9 cellular contexts compared by ENCODE assay signal in the genomic region with DNA sequence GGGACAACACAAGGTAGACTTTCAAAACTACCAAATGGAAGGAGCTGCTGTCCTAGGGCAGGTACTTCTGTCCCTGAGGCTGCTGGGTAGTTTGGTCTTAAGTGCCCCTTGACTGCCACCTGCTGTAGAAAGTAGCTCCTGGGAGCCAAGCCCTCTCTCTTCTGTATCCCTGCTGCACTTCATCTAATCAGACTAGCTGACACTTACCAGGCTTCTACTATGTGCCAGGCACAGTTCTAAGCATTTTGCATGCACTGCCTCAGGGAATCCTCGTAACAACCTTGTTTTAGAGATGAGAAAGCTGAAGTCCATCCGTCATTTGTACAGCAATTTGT. TPM values are rescaled to one million over a fixed set of nuclear protein-coding genes. Genes with fewer than 3 reads are reported as not detected.
A peak's percentile ranks its signal among the peaks of the same experiment; 100 is the strongest.
DNase-seq lines count a peak whose midpoint lies in the region; ATAC-seq and TF ChIP-seq lines count a peak whose summit lies in the region.
"Had no signal": no experiment of that assay in that cellular context is flagged by ENCODE, and none has a peak within 500 bp of the region (broad histone marks: within the 10 kb centered on the region; RNA-seq: fewer than 3 reads in every experiment).

No MANE protein-coding gene starts in this region.

- ATAC-seq in GM21447 (IDR thresholded peaks at IDR 0.05; ENCODE audit: unreplicated experiment) (no peak), GM18519 (IDR thresholded peaks at IDR 0.05; ENCODE audit: low FRiP score, unreplicated experiment) (no peak)

- H3K9ac ChIP-seq in Karpas-422 (ENCODE audit: low read length): no peak overlapping the region
- H3K9ac ChIP-seq: BLaER1 had no signal

- H3K27ac ChIP-seq in Karpas-422 (ENCODE audit: low read length) (no peak overlapping the region), prostate gland (no peak overlapping the region)
- H3K27ac ChIP-seq: BLaER1 had no signal

- peaks cover 25% of the 10 kb centered on the region for H3K36me3 Mint-ChIP-seq in endothelial cell (ENCODE audit: low read depth, unreplicated experiment)

- H3K4me1 ChIP-seq in Karpas-422 (ENCODE audit: low read length) (no peaks in the 10 kb centered on the region), prostate gland (replicated peaks) (no peaks in the 10 kb centered on the region)

- H3K9me3 Mint-ChIP-seq in endothelial cell (ENCODE audit: unreplicated experiment): no peaks in the 10 kb centered on the region

- no peak for TF ChIP-seq POLR2A in prostate gland (IDR thresholded peaks at IDR 0.05)

- H3K79me2 ChIP-seq in Karpas-422 (ENCODE audit: low read length): no peaks in the 10 kb centered on the region

- H3K4me3 ChIP-seq in Karpas-422 (ENCODE audit: low read length) (no peak overlapping the region), prostate gland (no peak overlapping the region)
- H3K4me3 ChIP-seq: BLaER1 had no signal

- H3K27me3 Mint-ChIP-seq in endothelial cell (ENCODE audit: unreplicated experiment): peaks cover 1% of the 10 kb centered on the region

- no peak overlapping the region for H2AFZ ChIP-seq in Karpas-422 (ENCODE audit: low read length)

- intact Hi-C loops in prostate gland (cut with DNase I): no loop called here

- H3K9me3 ChIP-seq in Karpas-422 (ENCODE audit: low read length) (no peaks in the 10 kb centered on the region), prostate gland (no peaks in the 10 kb centered on the region)
- H3K9me3 ChIP-seq: BLaER1 had no signal

- DNase-seq in DMS153 treated with DMSO at 0.1 percent for 48 hours (lab: John Stamatoyannopoulos, UW; ENCODE audit: unreplicated experiment): peak; percentile 25
- DNase-seq in DMS153 (lab: John Stamatoyannopoulos, UW): no peak
- peak; percentile 82 for DNase-seq in Karpas-422
- peak; percentile 7 for DNase-seq in T-helper 9 cell
- peak; percentile 27 for DNase-seq in endothelial cell (ENCODE audit: low spot score)
- peak; percentile 10 for DNase-seq in prostate gland (ENCODE audit: low spot score)

- H3K4me1 Mint-ChIP-seq in endothelial cell (ENCODE audit: unreplicated experiment): peaks cover 5% of the 10 kb centered on the region

- TF ChIP-seq CTCF in endothelial cell (IDR thresholded peaks at IDR 0.05; ENCODE audit: unreplicated experiment) (no peak), prostate gland (IDR thresholded peaks at IDR 0.05) (peak in 2 of 4 experiments; percentile 19 to 21)

- 89% methylated on average over 2 of the region's 2 CpGs for WGBS in prostate gland

- H3K27ac Mint-ChIP-seq in endothelial cell (ENCODE audit: unreplicated experiment): no peak overlapping the region

- H3K36me3 ChIP-seq in Karpas-422 (ENCODE audit: insufficient read depth, low read length): peaks cover 22% of the 10 kb centered on the region
- peaks cover 0 to 7% of the 10 kb centered on the region in 2 donors for H3K36me3 ChIP-seq in prostate gland

- peaks cover 4% of the 10 kb centered on the region; the same call in 1 of the 2 replicates for H4K20me1 ChIP-seq in Karpas-422 (ENCODE audit: insufficient read depth, low read depth, low read length)

- no peak overlapping the region for H3K4me2 ChIP-seq in Karpas-422 (ENCODE audit: low read depth, low read length, poor library complexity, severe bottlenecking)
- H3K4me2 ChIP-seq: BLaER1 had no signal

- H3K9me2 ChIP-seq in Karpas-422 (replicated peaks; ENCODE audit: insufficient read depth, low read length): no peaks in the 10 kb centered on the region

- no peak overlapping the region for H3K4me3 Mint-ChIP-seq in endothelial cell (ENCODE audit: unreplicated experiment)

- H3K27me3 ChIP-seq in Karpas-422 (ENCODE audit: low read length) (no peaks in the 10 kb centered on the region), prostate gland (replicated peaks; ENCODE audit: insufficient read depth) (no peaks in the 10 kb centered on the region)
- H3K27me3 ChIP-seq: BLaER1 had no signal

RNA-seq across cellular contexts. Expression of gene SRSF4, which starts 15.9 kb away (rescaled TPM):
- 31.7 and 40.1 TPM in 2 replicates for total RNA-seq in Karpas-422 (2014; rRNA removed; shearing (Covaris generic); ENCODE audit: low replicate concordance)
- total RNA-seq in endothelial cell (ENCODE audit: unreplicated experiment) (68.6 TPM), prostate gland (10 to 100 TPM; 55.2 to 65.7 TPM)

RNA-seq across cellular contexts. Expression of gene MECR, which starts 33.2 kb away (rescaled TPM):
- total RNA-seq in Karpas-422 (2014; rRNA removed; shearing (Covaris generic); ENCODE audit: low replicate concordance): 25.3 and 26.2 TPM in 2 replicates
- 20.2 TPM for total RNA-seq in endothelial cell (ENCODE audit: unreplicated experiment)
- total RNA-seq in prostate gland: 10 to 100 TPM; 17.7 to 49.3 TPM

RNA-seq across cellular contexts. Expression of gene PTPRU, which starts 38.8 kb away (rescaled TPM):
- total RNA-seq in Karpas-422 (2014; rRNA removed; shearing (Covaris generic); ENCODE audit: low replicate concordance): 1.1 TPM in 1 of 2 replicates, not detected in the other
- total RNA-seq in endothelial cell (ENCODE audit: unreplicated experiment) (19.0 TPM), prostate gland (10 to 100 TPM; 49.9 to 60.5 TPM)
